In the genomic region with DNA sequence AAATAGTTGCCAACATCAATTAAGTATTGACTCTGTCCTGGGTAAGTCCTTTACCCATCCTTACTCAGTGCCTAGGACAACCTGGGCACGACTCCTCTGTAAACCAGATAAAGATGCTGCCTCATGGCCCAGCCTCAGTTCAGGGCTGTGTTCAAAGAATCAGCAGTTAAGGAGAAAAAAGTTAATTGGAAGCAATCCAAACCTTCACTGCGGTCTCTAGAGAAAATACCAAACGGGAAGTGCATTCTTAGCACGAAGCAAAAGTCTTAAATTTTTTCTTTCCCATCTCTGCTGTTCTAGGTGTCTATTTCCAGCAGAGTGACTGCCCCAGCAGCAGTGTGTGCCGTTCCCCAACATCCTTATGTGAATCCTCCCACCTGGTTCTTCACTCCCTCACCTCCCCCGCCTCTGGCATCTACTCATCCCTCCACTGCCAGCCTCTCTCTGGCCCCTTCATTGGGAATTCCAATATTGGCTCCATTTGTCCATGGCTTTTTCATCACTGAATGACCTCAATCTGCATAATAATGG, we compare ENCODE assay signal across 9 cellular contexts. TPM values are rescaled to one million over a fixed set of nuclear protein-coding genes. Genes with fewer than 3 reads are reported as not detected.
A peak's percentile ranks its signal among the peaks of the same experiment; 100 is the strongest.
DNase-seq lines count a peak whose midpoint lies in the region; ATAC-seq and TF ChIP-seq lines count a peak whose summit lies in the region.
"Had no signal": no experiment of that assay in that cellular context is flagged by ENCODE, and none has a peak within 500 bp of the region (broad histone marks: within the 10 kb centered on the region; RNA-seq: fewer than 3 reads in every experiment).

No MANE protein-coding gene starts in this region.

- H3K27ac ChIP-seq in KMS-11 (no peak overlapping the region), upper lobe of right lung (no peak overlapping the region)

- H3K4me1 ChIP-seq in KMS-11 (ENCODE audit: low read depth, poor library complexity, severe bottlenecking) (peaks cover 26% of the 10 kb centered on the region), upper lobe of right lung (no peaks in the 10 kb centered on the region)

- no peak for DNase-seq in left cardiac atrium
- DNase-seq in left ventricle myocardium superior: no peak
- no peak for DNase-seq in chondrocyte (ENCODE audit: low spot score)
- no peak for DNase-seq in upper lobe of right lung
- DNase-seq in germinal center (ENCODE audit: low spot score): no peak
- no peak for DNase-seq in activated gamma-delta T cell (lab: John Stamatoyannopoulos, UW)

- intact Hi-C loops in left cardiac atrium (cut with DNase I): no loop called here
- intact Hi-C loops in left ventricle myocardium superior (cut with micrococcal nuclease): no loop called here
- intact Hi-C loops in upper lobe of right lung (cut with DNase I): no loop called here

- no peak overlapping the region for H3K4me3 ChIP-seq in KMS-11 (IDR thresholded peaks at IDR 0.05; ENCODE audit: insufficient read depth, low read depth, low read length)
- no peak overlapping the region for H3K4me3 ChIP-seq in upper lobe of right lung

- no peaks in the 10 kb centered on the region for H3K79me2 ChIP-seq in KMS-11 (ENCODE audit: insufficient read depth, low read depth)

- H2AFZ ChIP-seq in KMS-11 (ENCODE audit: low read depth): no peak overlapping the region

- H3K4me2 ChIP-seq in KMS-11: peak overlapping the region; percentile 64; the same call in 1 of the 2 replicates

- no peaks in the 10 kb centered on the region for H3K36me3 Mint-ChIP-seq in chondrocyte (ENCODE audit: low read depth)

- H3K36me3 ChIP-seq in KMS-11 (ENCODE audit: insufficient read depth): no peaks in the 10 kb centered on the region
- no peaks in the 10 kb centered on the region for H3K36me3 ChIP-seq in upper lobe of right lung

- no peaks in the 10 kb centered on the region for H3K9me3 Mint-ChIP-seq in chondrocyte (ENCODE audit: low read depth)

- ATAC-seq in left cardiac atrium: peak; percentile 47 to 67
- no peak for ATAC-seq in left ventricle myocardium superior
- ATAC-seq in upper lobe of right lung: no peak
- ATAC-seq in esophagus mucosa: no peak

- no peak overlapping the region for H3K9ac ChIP-seq in KMS-11

- peaks cover 2% of the 10 kb centered on the region for H3K27me3 Mint-ChIP-seq in chondrocyte (ENCODE audit: low read depth)

- no peak for TF ChIP-seq CTCF in KMS-11 (conservative IDR thresholded peaks at IDR 0.05; ENCODE audit: low read depth, low read length)
- no peak for TF ChIP-seq CTCF in chondrocyte (IDR thresholded peaks at IDR 0.05)
- no peak for TF ChIP-seq CTCF in upper lobe of right lung (IDR thresholded peaks at IDR 0.05)

- H3K4me3 Mint-ChIP-seq in chondrocyte (ENCODE audit: unreplicated experiment): peak overlapping the region; percentile 26

- H3K27me3 ChIP-seq in KMS-11 (ENCODE audit: insufficient read depth, low read depth) (peaks cover 3% of the 10 kb centered on the region; the same call in 1 of the 2 replicates), upper lobe of right lung (no peaks in the 10 kb centered on the region)

- peaks cover 15% of the 10 kb centered on the region for H3K4me1 Mint-ChIP-seq in chondrocyte (ENCODE audit: low read depth)

- no peaks in the 10 kb centered on the region for H4K20me1 ChIP-seq in KMS-11 (ENCODE audit: insufficient read depth)

- peak overlapping the region; percentile 83 for H3K27ac Mint-ChIP-seq in chondrocyte (ENCODE audit: unreplicated experiment)

- no peaks in the 10 kb centered on the region for H3K9me3 ChIP-seq in upper lobe of right lung

RNA-seq across cellular contexts. Expression of gene KANK4, which starts 23.2 kb away (rescaled TPM):
- 1 to 10 TPM; 1.4 to 4.0 TPM for total RNA-seq in left cardiac atrium
- 0.25 TPM for total RNA-seq in left ventricle myocardium superior
- 1.3 to 3.4 TPM (median 1.4 TPM) in 3 replicates for total RNA-seq in chondrocyte
- 6.4 TPM for total RNA-seq in upper lobe of right lung
- total RNA-seq in esophagus mucosa: not detected
- total RNA-seq: glomerular endothelial cell had no signal

Comparison
In these comparisons a context has a peak if more than half of its experiments do, and no peak if none do; other contexts are left out.
1. ATAC-seq: peak in left cardiac atrium (2 of 2); none in left ventricle myocardium superior (single experiment), upper lobe of right lung (single experiment) and esophagus mucosa (single experiment).